ENCODE assay signal across 22 cellular contexts in genomic region chr2:226991663-226992062, GRCh38.
DNase-seq lines count a peak whose midpoint lies in the region; ATAC-seq and TF ChIP-seq lines count a peak whose summit lies in the region.
"Had no signal": no experiment of that assay in that cellular context is flagged by ENCODE, and none has a peak within 500 bp of the region (broad histone marks: within the 10 kb centered on the region; RNA-seq: fewer than 3 reads in every experiment).

No MANE protein-coding gene starts in this region.

- peaks cover 21% of the 10 kb centered on the region for H3K4me1 Mint-ChIP-seq in HFFc6 (ENCODE audit: low read depth)
- H3K4me1 Mint-ChIP-seq: CD8-positive, alpha-beta memory T cell had no signal

- no peak overlapping the region for H3K4me3 Mint-ChIP-seq in HFFc6
- H3K4me3 Mint-ChIP-seq: CD14-positive monocyte; CD4-positive, alpha-beta T cell; CD8-positive, alpha-beta memory T cell had no signal

- no peak overlapping the region for H3K4me3 ChIP-seq in GM12865 (ENCODE audit: low read depth, low read length)
- H3K4me3 ChIP-seq: A549; BLaER1 treated with 17β-estradiol and CSF1 and Interleukin-3, amounts not matched to agents 10 nM and 100 nM; HAP-1 had no signal

- H3K9me3 Mint-ChIP-seq in HFFc6 = no peaks in the 10 kb centered on the region
- H3K9me3 Mint-ChIP-seq: CD4-positive, alpha-beta T cell; CD8-positive, alpha-beta memory T cell had no signal

- H3K27me3 Mint-ChIP-seq in HFFc6 (ENCODE audit: insufficient read depth) = no peaks in the 10 kb centered on the region
- H3K27me3 Mint-ChIP-seq: CD4-positive, alpha-beta T cell; CD8-positive, alpha-beta memory T cell had no signal

- DNase-seq in GM12865 (ENCODE audit: low read depth) (peak; percentile 22), ecto neural progenitor cell (ENCODE audit: low spot score) (no peak), 8988T (no peak), HFFc6 (no peak)
- DNase-seq in stimulated activated CD4-positive, alpha-beta T cell treated with anti-CD3 and anti-CD28 coated beads, Interleukin-12 subunit alpha, Interleukin-12 subunit beta, amount 100 ng/mL, for 4 hours = no peak
- DNase-seq: ACHN; AML-193; BE2C; CD4-positive, alpha-beta T cell; CD8-positive, alpha-beta memory T cell; DMS 273 treated with DMSO at 0.1 percent for 48 hours; DMS79; EL; GDM1; GOT3 had no signal

- ATAC-seq in GM19463 (IDR thresholded peaks at IDR 0.05; ENCODE audit: unreplicated experiment) = peak; percentile 52
- ATAC-seq in HG02623 (IDR thresholded peaks at IDR 0.05; ENCODE audit: unreplicated experiment) = peak; percentile 50
- ATAC-seq in HG02884 (IDR thresholded peaks at IDR 0.05; ENCODE audit: unreplicated experiment) = peak; percentile 49
- ATAC-seq: A549 had no signal

- peaks cover 35% of the 10 kb centered on the region for H3K36me3 Mint-ChIP-seq in HFFc6 (ENCODE audit: low read depth)

- H3K27ac Mint-ChIP-seq in HFFc6 = no peak overlapping the region
- H3K27ac Mint-ChIP-seq: CD14-positive monocyte; CD4-positive, alpha-beta T cell had no signal

- no peak for TF ChIP-seq CTCF in GM12865 (IDR thresholded peaks at IDR 0.05; ENCODE audit: insufficient read depth, low read depth, low read length, missing control alignments)
- TF ChIP-seq CTCF in HFFc6 (IDR thresholded peaks at IDR 0.05) = no peak
